In the genomic region with DNA sequence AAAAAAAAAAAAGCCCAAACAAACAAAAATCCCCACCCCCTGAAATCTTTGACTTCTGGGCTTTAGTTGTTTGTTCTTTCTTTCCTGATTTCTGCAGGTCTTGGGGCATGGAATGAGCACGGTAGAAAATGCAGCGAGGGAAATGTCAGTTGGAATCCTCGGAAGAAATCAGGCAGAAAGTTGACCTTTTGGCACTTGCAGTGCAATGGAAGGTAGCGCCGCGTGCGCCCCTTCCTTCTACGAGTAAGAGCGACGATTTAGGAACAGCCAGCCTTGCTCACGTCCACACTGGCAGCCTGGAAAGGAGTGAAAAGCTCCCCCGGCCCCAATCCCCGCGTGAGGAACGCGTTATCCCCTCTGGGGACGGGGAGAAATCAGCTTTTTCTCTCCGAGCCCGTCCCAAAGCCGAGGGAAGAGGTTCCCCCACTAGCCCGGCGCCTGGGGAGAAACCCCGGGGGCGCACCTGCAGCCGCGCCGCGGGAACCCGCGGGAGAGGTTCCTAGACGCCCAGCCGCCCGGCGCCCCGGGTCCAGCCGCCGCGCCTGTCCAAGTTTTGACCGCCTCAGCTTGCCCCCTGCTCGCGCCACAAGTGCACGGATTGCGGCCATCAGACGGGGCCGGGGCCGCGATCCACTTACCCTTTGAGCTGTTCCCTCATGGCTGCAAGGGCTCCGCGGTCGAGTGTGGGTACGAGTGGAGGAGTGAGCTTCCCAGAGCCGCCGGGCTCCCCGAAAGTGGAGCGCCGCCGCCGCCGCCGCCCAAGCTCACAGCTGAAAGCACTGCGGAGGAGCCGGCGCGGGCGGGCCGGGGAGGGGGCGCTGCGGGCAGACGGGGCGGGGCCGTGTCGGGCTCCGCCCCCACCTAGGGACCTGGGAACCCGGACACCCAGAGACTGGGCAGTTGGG, we compare ENCODE assay signal across 8 cellular contexts.
DNase-seq lines count a peak whose midpoint lies in the region; ATAC-seq lines count a peak whose summit lies in the region.

No MANE protein-coding gene starts in this region.

- CTCF ChIA-PET in CD8-positive, alpha-beta memory T cell (lab: Charles Lee) = no interaction called here

- no peak overlapping the region for H3K27ac Mint-ChIP-seq in CD8-positive, alpha-beta memory T cell
- H3K27ac Mint-ChIP-seq in T-helper 1 cell treated with Interleukin-12 subunit alpha and Interleukin-12 subunit beta and Interleukin-4 antibody, amounts not matched to agents 30 μg/mL and 1 μg/mL, for 36 hours = no peak overlapping the region

- H3K27me3 Mint-ChIP-seq in CD8-positive, alpha-beta memory T cell = peaks cover 16 to 18% of the 10 kb centered on the region in 2 donors
- peaks cover 43% of the 10 kb centered on the region for H3K27me3 Mint-ChIP-seq in T-helper 1 cell treated with Interleukin-12 subunit alpha and Interleukin-12 subunit beta and Interleukin-4 antibody, amounts not matched to agents 30 μg/mL and 1 μg/mL, for 36 hours (ENCODE audit: low read depth)

- ATAC-seq in GM19035 (IDR thresholded peaks at IDR 0.05; ENCODE audit: unreplicated experiment) = peak; percentile 96
- ATAC-seq in HG03135 (IDR thresholded peaks at IDR 0.05; ENCODE audit: unreplicated experiment) = peak; percentile 79

- H3K4me1 Mint-ChIP-seq in CD8-positive, alpha-beta memory T cell = peaks cover 0 to 4% (median 0%) of the 10 kb centered on the region in 3 donors
- peaks cover 2% of the 10 kb centered on the region for H3K4me1 Mint-ChIP-seq in T-helper 1 cell treated with Interleukin-12 subunit alpha and Interleukin-12 subunit beta and Interleukin-4 antibody, amounts not matched to agents 30 μg/mL and 1 μg/mL, for 36 hours (ENCODE audit: low read depth)

- DNase-seq in CD8-positive, alpha-beta memory T cell = no peak
- no peak for DNase-seq in epithelial cell of prostate (ENCODE audit: low read depth, low spot score)
- no peak for DNase-seq in NCI-H226
- DNase-seq in GDM1 (lab: John Stamatoyannopoulos, UW) = no peak

- H3K4me3 Mint-ChIP-seq in CD8-positive, alpha-beta memory T cell = peak overlapping the region in 4 of 7 donors; percentile 18 to 57 (median 42)
- peak overlapping the region; percentile 85 for H3K4me3 Mint-ChIP-seq in T-helper 1 cell treated with Interleukin-12 subunit alpha and Interleukin-12 subunit beta and Interleukin-4 antibody, amounts not matched to agents 30 μg/mL and 1 μg/mL, for 36 hours

- H3K36me3 ChIP-seq in CD8-positive, alpha-beta memory T cell (ENCODE audit: insufficient read depth, low read length) = no peaks in the 10 kb centered on the region
- no peaks in the 10 kb centered on the region for H3K36me3 ChIP-seq in mucosa of stomach (ENCODE audit: control insufficient read depth, insufficient read depth, low read length)

- no peaks in the 10 kb centered on the region for H3K9me3 ChIP-seq in CD8-positive, alpha-beta memory T cell (ENCODE audit: low read length)
- H3K9me3 ChIP-seq in mucosa of stomach (ENCODE audit: control insufficient read depth, low read length) = no peaks in the 10 kb centered on the region

- no peak overlapping the region for H3K27ac ChIP-seq in CD8-positive, alpha-beta memory T cell (ENCODE audit: low read depth, low read length)
- peak overlapping the region; percentile 41 for H3K27ac ChIP-seq in epithelial cell of prostate

- peak overlapping the region; percentile 62 for H3K9ac ChIP-seq in mucosa of stomach (ENCODE audit: low read length)

- H3K27me3 ChIP-seq in CD8-positive, alpha-beta memory T cell (ENCODE audit: insufficient read depth, low read length, poor library complexity, severe bottlenecking) = no peaks in the 10 kb centered on the region
- no peaks in the 10 kb centered on the region for H3K27me3 ChIP-seq in mucosa of stomach (ENCODE audit: control insufficient read depth, insufficient read depth, low read length)

- POLR2A ChIA-PET in CD8-positive, alpha-beta memory T cell (lab: Charles Lee) = no interaction called here

- H3K4me1 ChIP-seq in CD8-positive, alpha-beta memory T cell (ENCODE audit: insufficient read depth, low read length) = no peaks in the 10 kb centered on the region
- H3K4me1 ChIP-seq in mucosa of stomach (ENCODE audit: control insufficient read depth, insufficient read depth, low read length) = no peaks in the 10 kb centered on the region

- H3K4me3 ChIP-seq in CD8-positive, alpha-beta memory T cell (ENCODE audit: low read length) = no peak overlapping the region
- no peak overlapping the region for H3K4me3 ChIP-seq in mucosa of stomach (ENCODE audit: low read length)

- no peaks in the 10 kb centered on the region for H3K36me3 Mint-ChIP-seq in CD8-positive, alpha-beta memory T cell
- H3K36me3 Mint-ChIP-seq in T-helper 1 cell treated with Interleukin-12 subunit alpha and Interleukin-12 subunit beta and Interleukin-4 antibody, amounts not matched to agents 30 μg/mL and 1 μg/mL, for 36 hours (ENCODE audit: low read depth) = no peaks in the 10 kb centered on the region

- H3K9me3 Mint-ChIP-seq in CD8-positive, alpha-beta memory T cell = peaks cover 0 to 4% (median 0%) of the 10 kb centered on the region in 5 donors
- no peaks in the 10 kb centered on the region for H3K9me3 Mint-ChIP-seq in T-helper 1 cell treated with Interleukin-12 subunit alpha and Interleukin-12 subunit beta and Interleukin-4 antibody, amounts not matched to agents 30 μg/mL and 1 μg/mL, for 36 hours
